ENCODE assay signal across 9 cellular contexts in genomic region chr15:40398413-40398873, GRCh38. TPM values are rescaled to one million over a fixed set of nuclear protein-coding genes. Genes with fewer than 3 reads are reported as not detected.
A peak's percentile ranks its signal among the peaks of the same experiment; 100 is the strongest.
DNase-seq lines count a peak whose midpoint lies in the region; ATAC-seq and TF ChIP-seq lines count a peak whose summit lies in the region.
"Had no signal": no experiment of that assay in that cellular context is flagged by ENCODE, and none has a peak within 500 bp of the region (broad histone marks: within the 10 kb centered on the region; RNA-seq: fewer than 3 reads in every experiment).

No MANE protein-coding gene starts in this region.

- H3K27me3 ChIP-seq in Loucy (ENCODE audit: insufficient read depth, low read length, poor library complexity, severe bottlenecking): no peaks in the 10 kb centered on the region

- DNase-seq in GM10248 (ENCODE audit: extremely low spot score) (peak; percentile 48), GM20000 (ENCODE audit: low spot score) (peak; percentile 52), left cardiac atrium (no peak), NCI-H187 treated with DMSO at 0.1 percent for 48 hours (lab: John Stamatoyannopoulos, UW) (no peak), EL (no peak), HEK293T (ENCODE audit: extremely low spot score) (no peak)

- peaks cover 13% of the 10 kb centered on the region for H3F3A ChIP-seq in Loucy (ENCODE audit: low read depth)

- intact Hi-C loops in left cardiac atrium (cut with DNase I): no loop called here

- TF ChIP-seq CTCF in GM10248 (IDR thresholded peaks at IDR 0.05; ENCODE audit: control extremely low read depth, extremely low read depth, low read depth, missing control alignments) (no peak), GM20000 (IDR thresholded peaks at IDR 0.05; ENCODE audit: extremely low read depth, missing control alignments) (no peak), Loucy (conservative IDR thresholded peaks at IDR 0.05; ENCODE audit: low read length) (no peak)

- H3K79me2 ChIP-seq in Loucy (ENCODE audit: insufficient read depth, low read length): 0 out of 2 replicates have a peak, but pooled peaks cover under 1% of the 10 kb centered on the region

- CTCF ChIA-PET in GM10248 (lab: Yijun Ruan, JAX): interaction anchor here (0.7 to 3.6 kb wide), 12 partner anchors 9 to 124 kb away, joined by 3 to 20 read pairs (median 6); no protein-coding TSS in a partner anchor
- CTCF ChIA-PET in HEK293T (lab: Yijun Ruan, JAX): no interaction called here

- H3K9ac ChIP-seq in Loucy (ENCODE audit: low read depth, low read length, poor library complexity, severe bottlenecking): peak overlapping the region; percentile 67

- ATAC-seq in left cardiac atrium (peak; percentile 41 to 52), HG03442 (IDR thresholded peaks at IDR 0.05; ENCODE audit: unreplicated experiment) (no peak)

- no peaks in the 10 kb centered on the region for H3K9me2 ChIP-seq in Loucy (replicated peaks; ENCODE audit: low read depth, low read length)

- H3K9me3 ChIP-seq in Loucy (ENCODE audit: insufficient read depth, low read depth, low read length): no peaks in the 10 kb centered on the region

- peaks cover 28% of the 10 kb centered on the region for H3K4me1 ChIP-seq in Loucy (ENCODE audit: insufficient read depth, low read length, poor library complexity, severe bottlenecking)

- H3K4me3 ChIP-seq in Loucy (ENCODE audit: low read length, poor library complexity, severe bottlenecking): peak overlapping the region; percentile 67

- peak overlapping the region; percentile 73 for H3K4me2 ChIP-seq in Loucy (ENCODE audit: low read depth, low read length, poor library complexity, severe bottlenecking)

- H2AFZ ChIP-seq in Loucy (ENCODE audit: low read length): no peak overlapping the region

- no peaks in the 10 kb centered on the region for H4K20me1 ChIP-seq in Loucy (ENCODE audit: insufficient read depth, low read length, poor library complexity, severe bottlenecking)

- POLR2A ChIA-PET in GM10248 (lab: Yijun Ruan, JAX) (interaction anchor here (2.4 kb wide), 1 partner anchor 9 kb away, joined by 10 read pairs; no protein-coding TSS in a partner anchor), HEK293T (lab: Yijun Ruan, JAX) (interaction anchor here (1.1 to 1.5 kb wide), 2 partner anchors 19 to 171 kb away, joined by 4 to 6 read pairs; partner anchors contain the start of gene RPUSD2)

- peaks cover 8% of the 10 kb centered on the region; the same call in 1 of the 2 replicates for H3K36me3 ChIP-seq in Loucy (ENCODE audit: insufficient read depth, low read length)

TF ChIP-seq in HEK293T, 16 proteins besides CTCF, POLR2A, EP300 and RAD21:
- TF ChIP-seq FOXM1 (IDR thresholded peaks at IDR 0.05; ENCODE audit: borderline replicate concordance) (no peak), HDGF (IDR thresholded peaks at IDR 0.05; ENCODE audit: borderline replicate concordance) (no peak), ARNT (IDR thresholded peaks at IDR 0.05) (no peak), PKNOX1 (IDR thresholded peaks at IDR 0.05) (no peak), BHLHE40 (IDR thresholded peaks at IDR 0.05; ENCODE audit: borderline replicate concordance) (no peak), FOXA1 (IDR thresholded peaks at IDR 0.05) (no peak), ZNF384 (IDR thresholded peaks at IDR 0.05) (no peak), SP1 (IDR thresholded peaks at IDR 0.05) (no peak)

RNA-seq across cellular contexts. Expression of gene IVD, which starts 7.2 kb away (rescaled TPM):
- 10 to 100 TPM; 58.4 to 63.4 TPM for total RNA-seq in left cardiac atrium

RNA-seq across cellular contexts. Expression of gene KNSTRN, which starts 15.9 kb away (rescaled TPM):
- 1 to 10 TPM; 7.2 to 8.0 TPM for total RNA-seq in left cardiac atrium

RNA-seq across cellular contexts. Expression of gene DISP2, which starts 40.4 kb away (rescaled TPM):
- total RNA-seq in left cardiac atrium: 1 to 10 TPM in 1 of 2 donors, under 1 TPM in 1; 0.31 to 6.5 TPM

RNA-seq across cellular contexts. Expression of gene BAHD1, which starts 42.3 kb away (rescaled TPM):
- total RNA-seq in left cardiac atrium: 10 to 100 TPM; 14.5 to 14.8 TPM

RNA-seq across cellular contexts. Expression of gene PHGR1, which starts 47.6 kb away (rescaled TPM):
- total RNA-seq in left cardiac atrium: not detected
- total RNA-seq: T-helper 1 cell treated with Interleukin-12 subunit alpha and Interleukin-12 subunit beta and Interleukin-4 antibody, amounts not matched to agents 30 ng/mL and 1 ng/mL, for 36 hours had no signal

Comparison
In these comparisons a context has a peak if more than half of its experiments do, and no peak if none do; other contexts are left out.
1. DNase-seq: peak in GM10248 (single experiment) and GM20000 (single experiment); none in left cardiac atrium (single experiment), NCI-H187 treated with DMSO at 0.1 percent for 48 hours (single experiment), EL (single experiment) and HEK293T (single experiment).